In the genomic region with DNA sequence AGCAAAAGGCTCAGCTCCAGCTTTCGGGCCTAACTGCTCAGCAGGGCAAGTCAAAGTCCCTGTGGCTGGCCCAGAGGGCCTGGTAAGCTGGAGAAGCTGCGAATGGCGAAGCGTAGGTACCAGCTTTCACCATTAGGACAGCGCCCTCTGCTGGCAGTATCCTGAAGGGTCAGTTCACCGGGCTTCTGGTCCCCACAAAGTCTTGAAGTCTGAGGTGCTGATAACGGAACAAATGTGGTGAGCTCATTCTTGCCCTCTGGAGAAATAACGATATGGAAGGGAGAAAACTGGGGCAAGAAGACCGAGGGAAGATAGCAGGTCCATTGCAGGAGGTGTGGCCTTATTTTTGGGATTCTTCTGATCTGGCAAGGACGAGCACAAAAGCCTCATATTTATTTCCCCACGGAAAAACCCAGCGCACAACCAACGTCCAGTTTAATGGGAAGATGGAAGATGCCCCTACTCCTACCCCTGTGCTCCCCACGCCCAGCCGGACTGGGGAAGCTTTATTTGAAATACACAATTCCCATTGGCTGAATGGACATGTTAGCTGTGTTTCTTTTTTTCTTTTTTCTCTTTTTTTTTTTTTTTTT, we compare ENCODE assay signal across 1 cellular context.
A peak's percentile ranks its signal among the peaks of the same experiment; 100 is the strongest.
TF ChIP-seq lines count a peak whose summit lies in the region.

No MANE protein-coding gene starts in this region.

TF ChIP-seq in IMR-90, 13 proteins besides CTCF, POLR2A, EP300 and RAD21:
- TF ChIP-seq SMC3 (IDR thresholded peaks at IDR 0.05; ENCODE audit: low read depth, low read length) (peak; percentile 90), RCOR1 (IDR thresholded peaks at IDR 0.05; ENCODE audit: insufficient replicate concordance, low read length) (no peak), MAFK (IDR thresholded peaks at IDR 0.05; ENCODE audit: low read depth, low read length) (no peak), MAZ (IDR thresholded peaks at IDR 0.05; ENCODE audit: borderline replicate concordance, low read depth, low read length) (no peak), BHLHE40 (IDR thresholded peaks at IDR 0.05; ENCODE audit: low read depth, low read length) (no peak), CHD1 (IDR thresholded peaks at IDR 0.05; ENCODE audit: low read depth, low read length) (no peak), USF2 (IDR thresholded peaks at IDR 0.05; ENCODE audit: low read depth, low read length) (no peak), ELK1 (IDR thresholded peaks at IDR 0.05; ENCODE audit: borderline replicate concordance, low read depth, low read length) (no peak), RFX5 (IDR thresholded peaks at IDR 0.05; ENCODE audit: low read depth, low read length) (no peak)
